Comparison of ENCODE assay signal across 9 cellular contexts in the genomic region with DNA sequence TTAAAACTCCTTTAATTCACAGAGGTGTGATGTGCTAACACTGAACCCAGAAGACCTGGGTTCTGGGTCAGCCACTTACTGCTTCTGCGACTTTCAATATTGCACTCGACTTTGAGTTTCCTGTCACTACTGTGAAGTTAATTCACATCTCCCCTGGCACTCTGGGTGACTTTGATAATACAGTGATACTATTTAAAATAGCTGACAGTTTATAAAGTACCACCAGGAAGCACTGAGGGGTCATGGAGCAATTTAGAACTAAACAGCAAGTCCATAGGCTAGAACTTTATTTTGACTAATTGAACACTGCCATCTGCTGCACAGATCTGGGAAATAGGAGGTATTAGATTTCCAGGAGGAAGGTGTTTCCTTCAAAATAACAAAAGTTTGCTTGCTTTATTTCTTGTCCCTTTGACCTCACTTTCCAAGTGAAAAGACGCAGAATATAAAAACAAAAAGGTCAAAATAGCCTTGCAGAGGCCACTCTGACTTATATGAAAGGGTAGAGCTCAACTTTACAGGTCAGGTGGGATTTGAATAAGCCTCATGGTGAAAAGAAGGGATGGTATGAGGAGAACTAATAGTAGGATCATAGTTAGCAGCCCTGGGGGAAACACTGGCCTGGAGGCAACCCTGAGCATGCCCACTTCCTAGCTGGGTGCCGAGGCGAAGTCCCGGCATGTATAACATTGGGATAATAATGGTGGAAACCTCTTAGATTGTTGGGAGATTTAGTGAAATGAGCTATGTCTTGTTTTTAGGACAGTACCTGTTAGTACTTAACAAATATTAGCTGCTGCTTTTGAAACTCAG. TPM values are rescaled to one million over a fixed set of nuclear protein-coding genes. Genes with fewer than 3 reads are reported as not detected.
DNase-seq lines count a peak whose midpoint lies in the region; ATAC-seq and TF ChIP-seq lines count a peak whose summit lies in the region.
"Had no signal": no experiment of that assay in that cellular context is flagged by ENCODE, and none has a peak within 500 bp of the region (broad histone marks: within the 10 kb centered on the region; RNA-seq: fewer than 3 reads in every experiment).

No MANE protein-coding gene starts in this region.

- H3K4me3 ChIP-seq in HFF-Myc (replicated peaks; ENCODE audit: low read depth, low read length) = no peak overlapping the region
- H3K4me3 ChIP-seq in fibroblast of villous mesenchyme (ENCODE audit: low read depth, low read length) = no peak overlapping the region
- H3K4me3 ChIP-seq in psoas muscle = no peak overlapping the region
- H3K4me3 ChIP-seq: SJSA1 had no signal

- no peak overlapping the region for H3K27ac ChIP-seq in psoas muscle
- H3K27ac ChIP-seq: SJSA1 had no signal

- TF ChIP-seq CTCF in HFF-Myc (IDR thresholded peaks at IDR 0.05; ENCODE audit: low read depth, low read length, missing control alignments) = peak; percentile 5
- peak; percentile 47 for TF ChIP-seq CTCF in fibroblast of villous mesenchyme (IDR thresholded peaks at IDR 0.05; ENCODE audit: insufficient read depth, low read depth, low read length)
- peak; percentile 59 for TF ChIP-seq CTCF in psoas muscle (IDR thresholded peaks at IDR 0.05)

- 64 to 68% (median 67%) methylated on average over 6 of the region's 6 CpGs for WGBS in psoas muscle, 3 donors

- no peaks in the 10 kb centered on the region for H3K4me1 ChIP-seq in psoas muscle
- H3K4me1 ChIP-seq: SJSA1 had no signal

- peak; percentile 37 for DNase-seq in COR-L47 (lab: John Stamatoyannopoulos, UW)
- no peak for DNase-seq in HFF-Myc (ENCODE audit: extremely low read depth, low read depth)
- DNase-seq in RKO (ENCODE audit: low spot score) = peak; percentile 53
- DNase-seq in fibroblast of villous mesenchyme (ENCODE audit: low read depth) = peak; percentile 30
- DNase-seq in psoas muscle = no peak
- no peak for DNase-seq in stimulated activated CD4-positive, alpha-beta T cell treated with anti-CD3 and anti-CD28 coated beads, Interleukin-15, amount 100 ng/mL, for 24 hours
- no peak for DNase-seq in cerebellar nuclear complex (lab: John Stamatoyannopoulos, UW)
- no peak for DNase-seq in stimulated activated naive CD4-positive, alpha-beta T cell treated with Interleukin-2 at 50 U/mL for 16 hours (lab: John Stamatoyannopoulos, UW)

- ATAC-seq in psoas muscle = peak in 3 of 4 donors; percentile 53 to 73 (median 56)

- intact Hi-C loops in psoas muscle (cut with DNase I) = loop anchor here (5.0 to 10.0 kb wide), 3 partner anchors 239 to 639 kb away; no protein-coding TSS in a partner anchor

- no peaks in the 10 kb centered on the region for H3K27me3 ChIP-seq in psoas muscle (ENCODE audit: insufficient read depth in 3 of 3, low read length in 2 of 3)
- H3K27me3 ChIP-seq: SJSA1 had no signal

- H3K36me3 ChIP-seq in psoas muscle (ENCODE audit: insufficient read depth in 1 of 2, low read depth in 1 of 2) = no peaks in the 10 kb centered on the region
- H3K36me3 ChIP-seq: SJSA1 had no signal

- H3K9me3 ChIP-seq in psoas muscle = no peaks in the 10 kb centered on the region
- H3K9me3 ChIP-seq: SJSA1 had no signal

RNA-seq across cellular contexts. Expression of gene ZNF518B, which starts 53.4 kb away (rescaled TPM):
- total RNA-seq in fibroblast of villous mesenchyme (30.3 and 44.0 TPM in 2 replicates), psoas muscle (10 to 100 TPM; 15.1 to 17.3 (median 17.1) TPM)
- 10 to 100 TPM in 2 of 3 donors, 1 to 10 TPM in 1; 4.5 to 16.3 (median 10.5) TPM for polyA plus RNA-seq in psoas muscle

Comparison
In these comparisons a context has a peak if more than half of its experiments do, and no peak if none do; other contexts are left out.
1. DNase-seq: peak in COR-L47 (single experiment), RKO (single experiment) and fibroblast of villous mesenchyme (single experiment); none in HFF-Myc (single experiment), psoas muscle (0 of 2), stimulated activated CD4-positive, alpha-beta T cell treated with anti-CD3 and anti-CD28 coated beads, Interleukin-15, amount 100 ng/mL, for 24 hours (single experiment), cerebellar nuclear complex (0 of 2) and stimulated activated naive CD4-positive, alpha-beta T cell treated with Interleukin-2 at 50 U/mL for 16 hours (single experiment).
2. CTCF ChIP-seq: peak in every context shown above with its lines; median percentile 59 in psoas muscle; 47 in fibroblast of villous mesenchyme; 5 in HFF-Myc.